1 cellular context compared by ENCODE assay signal in genomic region chr1:226157761-226158316, GRCh38.
TF ChIP-seq lines count a peak whose summit lies in the region.

No MANE protein-coding gene starts in this region.

TF ChIP-seq in HCT116, 20 proteins besides CTCF, POLR2A, EP300 and RAD21 (continued from another document):
- no peak for TF ChIP-seq REST (IDR thresholded peaks at IDR 0.05; ENCODE audit: low read depth)
- no peak for TF ChIP-seq ZFX (IDR thresholded peaks at IDR 0.05)
- TF ChIP-seq EZH2phosphoT487 (IDR thresholded peaks at IDR 0.05; ENCODE audit: borderline replicate concordance), result no peak
- no peak for TF ChIP-seq SIN3A (IDR thresholded peaks at IDR 0.05; ENCODE audit: low read depth)
